ENCODE assay signal across 8 cellular contexts in the genomic region with DNA sequence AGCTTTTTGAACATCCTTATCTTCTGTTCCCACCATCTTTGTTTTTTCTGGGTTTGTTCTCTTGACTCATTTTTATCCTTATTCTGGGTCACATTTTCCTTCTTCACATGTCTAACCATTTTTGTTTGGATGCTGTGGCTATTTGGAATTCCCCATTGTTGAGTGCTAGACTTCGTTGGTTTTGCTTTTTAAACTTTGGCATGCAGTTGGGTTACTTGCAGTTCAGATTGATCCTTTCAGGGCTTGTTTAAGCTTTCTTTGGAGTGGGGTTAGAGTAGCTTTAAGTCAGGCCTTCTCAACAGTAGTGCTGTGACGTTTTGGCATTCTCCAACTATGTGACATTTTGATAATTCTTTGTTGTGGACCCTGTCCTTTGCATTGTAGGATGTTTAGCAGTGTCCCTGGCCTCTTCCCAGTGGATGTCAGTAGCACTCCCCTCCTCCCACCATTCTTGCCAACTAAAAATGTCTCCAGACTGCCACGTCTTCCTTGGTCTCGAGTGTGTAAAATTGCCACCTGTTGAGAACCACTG. TPM values are rescaled to one million over a fixed set of nuclear protein-coding genes. Genes with fewer than 3 reads are reported as not detected.
DNase-seq lines count a peak whose midpoint lies in the region; ATAC-seq and TF ChIP-seq lines count a peak whose summit lies in the region.

No MANE protein-coding gene starts in this region.

- no peaks in the 10 kb centered on the region for H4K20me1 ChIP-seq in smooth muscle cell (ENCODE audit: low read depth)

- peaks cover 28% of the 10 kb centered on the region for H3K4me1 Mint-ChIP-seq in activated CD4-positive, alpha-beta T cell treated with anti-CD3 and anti-CD28 coated beads, Interleukin-2, amount 10 ng/mL, durations not matched to agents 24 days and 14 days
- peaks cover 14% of the 10 kb centered on the region for H3K4me1 Mint-ChIP-seq in activated B cell treated with CpG ODN at 0.5 μM for 24 hours

- no peak overlapping the region for H3K9ac ChIP-seq in smooth muscle cell (ENCODE audit: low read depth)

- peak overlapping the region; percentile 26 for H3K27ac ChIP-seq in smooth muscle cell (ENCODE audit: low read depth)

- POLR2A ChIA-PET in activated B cell treated with CpG ODN at 0.5 μM for 24 hours (lab: Charles Lee), result no interaction called here

- 57% methylated on average over 4 of the region's 4 CpGs for WGBS in smooth muscle cell (ENCODE audit: low lambda C conversion rate)

- intact Hi-C loops in activated CD4-positive, alpha-beta T cell treated with anti-CD3 and anti-CD28 coated beads, Interleukin-2, amount 10 ng/mL, durations not matched to agents 24 days and 14 days (cut with micrococcal nuclease), result loop anchor here (10.0 kb wide), 1 partner anchor 583 kb away; no protein-coding TSS in a partner anchor
- intact Hi-C loops in activated B cell treated with CpG ODN at 0.5 μM for 24 hours (cut with micrococcal nuclease), result no loop called here

- DNase-seq in activated CD4-positive, alpha-beta T cell treated with anti-CD3 and anti-CD28 coated beads, Interleukin-2, amount 10 ng/mL, durations not matched to agents 24 days and 14 days, result no peak
- DNase-seq in activated CD4-positive, alpha-beta T cell treated with anti-CD3 and anti-CD28 coated beads for 48 hours, result no peak
- DNase-seq in activated B cell treated with CpG ODN at 0.5 μM for 24 hours (no peak), fibroblast of the aortic adventitia (ENCODE audit: low read depth) (peak; percentile 65), smooth muscle cell (lab: John Stamatoyannopoulos, UW; ENCODE audit: unreplicated experiment) (no peak), CD1c-positive myeloid dendritic cell (ENCODE audit: extremely low spot score) (no peak)
- DNase-seq in stimulated activated naive CD4-positive, alpha-beta T cell treated with Interleukin-2 at 50 U/mL for 16 hours (lab: John Stamatoyannopoulos, UW), result no peak

- H2AFZ ChIP-seq in smooth muscle cell (ENCODE audit: low read depth), result no peak overlapping the region

- CTCF ChIA-PET in activated B cell treated with CpG ODN at 0.5 μM for 24 hours (lab: Charles Lee), result interaction anchor here (0.8 to 17.1 kb wide), 2 partner anchors 21 to 71 kb away, joined by 3 to 321 read pairs; partner anchors contain the start of genes PRMT7 and SLC7A6

- H3F3A ChIP-seq in smooth muscle cell (ENCODE audit: low read depth), result no peaks in the 10 kb centered on the region

- ATAC-seq in activated B cell treated with CpG ODN at 0.5 μM for 24 hours (ENCODE audit: low read depth) (no peak), HG03025 (IDR thresholded peaks at IDR 0.05; ENCODE audit: low FRiP score, unreplicated experiment) (no peak)

- H3K4me2 ChIP-seq in smooth muscle cell, result no peak overlapping the region

- H3K4me3 ChIP-seq in fibroblast of the aortic adventitia (ENCODE audit: low read depth, low read length) (no peak overlapping the region), smooth muscle cell (no peak overlapping the region)

- H3K4me1 ChIP-seq in smooth muscle cell (ENCODE audit: low read depth), result no peaks in the 10 kb centered on the region

- H3K36me3 ChIP-seq in smooth muscle cell (ENCODE audit: low read depth), result peaks cover under 1% of the 10 kb centered on the region

- TF ChIP-seq CTCF in activated B cell treated with CpG ODN at 0.5 μM for 24 hours (IDR thresholded peaks at IDR 0.05) (no peak), fibroblast of the aortic adventitia (IDR thresholded peaks at IDR 0.05; ENCODE audit: insufficient read depth, low read length) (no peak), smooth muscle cell (IDR thresholded peaks at IDR 0.05; ENCODE audit: borderline replicate concordance, insufficient read depth, poor library complexity, severe bottlenecking) (no peak)

- peak overlapping the region; percentile 29 for H3K4me3 Mint-ChIP-seq in activated CD4-positive, alpha-beta T cell treated with anti-CD3 and anti-CD28 coated beads, Interleukin-2, amount 10 ng/mL, durations not matched to agents 24 days and 14 days
- no peak overlapping the region for H3K4me3 Mint-ChIP-seq in activated B cell treated with CpG ODN at 0.5 μM for 24 hours

- peak overlapping the region; percentile 67 for H3K27ac Mint-ChIP-seq in activated CD4-positive, alpha-beta T cell treated with anti-CD3 and anti-CD28 coated beads, Interleukin-2, amount 10 ng/mL, durations not matched to agents 24 days and 14 days
- peak overlapping the region; percentile 19 for H3K27ac Mint-ChIP-seq in activated B cell treated with CpG ODN at 0.5 μM for 24 hours

- H3K9me3 ChIP-seq in smooth muscle cell (replicated peaks; ENCODE audit: low read depth), result no peaks in the 10 kb centered on the region

- H3K27me3 Mint-ChIP-seq in activated CD4-positive, alpha-beta T cell treated with anti-CD3 and anti-CD28 coated beads, Interleukin-2, amount 10 ng/mL, durations not matched to agents 24 days and 14 days, result no peaks in the 10 kb centered on the region
- no peaks in the 10 kb centered on the region for H3K27me3 Mint-ChIP-seq in activated B cell treated with CpG ODN at 0.5 μM for 24 hours

- peaks cover 40% of the 10 kb centered on the region for H3K36me3 Mint-ChIP-seq in activated CD4-positive, alpha-beta T cell treated with anti-CD3 and anti-CD28 coated beads, Interleukin-2, amount 10 ng/mL, durations not matched to agents 24 days and 14 days (ENCODE audit: low read depth)
- H3K36me3 Mint-ChIP-seq in activated B cell treated with CpG ODN at 0.5 μM for 24 hours (ENCODE audit: low read depth), result peaks cover 34% of the 10 kb centered on the region

- no peaks in the 10 kb centered on the region for H3K79me2 ChIP-seq in smooth muscle cell (ENCODE audit: low read depth)

- no peaks in the 10 kb centered on the region for H3K9me3 Mint-ChIP-seq in activated CD4-positive, alpha-beta T cell treated with anti-CD3 and anti-CD28 coated beads, Interleukin-2, amount 10 ng/mL, durations not matched to agents 24 days and 14 days
- no peaks in the 10 kb centered on the region for H3K9me3 Mint-ChIP-seq in activated B cell treated with CpG ODN at 0.5 μM for 24 hours

- no peaks in the 10 kb centered on the region for H3K27me3 ChIP-seq in smooth muscle cell (ENCODE audit: low read depth)

RNA-seq across cellular contexts. Expression of gene PRMT7, which starts 21.1 kb away (rescaled TPM):
- 69.7 and 72.2 TPM in 2 replicates for total RNA-seq in activated CD4-positive, alpha-beta T cell treated with anti-CD3 and anti-CD28 coated beads, Interleukin-2, amount 10 ng/mL, durations not matched to agents 24 days and 14 days
- 41.8 and 50.3 TPM in 2 replicates for total RNA-seq in activated B cell treated with CpG ODN at 0.5 μM for 24 hours
- total RNA-seq in fibroblast of the aortic adventitia (ENCODE audit: low replicate concordance), result 36.9 and 42.1 TPM in 2 replicates
- total RNA-seq in smooth muscle cell, result 16.3 and 22.1 TPM in 2 replicates
- 19.7 and 25.4 TPM in 2 replicates for polyA plus RNA-seq in smooth muscle cell

RNA-seq across cellular contexts. Expression of gene SLC7A6OS, which starts 21.2 kb away (rescaled TPM):
- 22.3 and 27.1 TPM in 2 replicates for total RNA-seq in activated CD4-positive, alpha-beta T cell treated with anti-CD3 and anti-CD28 coated beads, Interleukin-2, amount 10 ng/mL, durations not matched to agents 24 days and 14 days
- 34.8 and 42.0 TPM in 2 replicates for total RNA-seq in activated B cell treated with CpG ODN at 0.5 μM for 24 hours
- 11.5 and 12.1 TPM in 2 replicates for total RNA-seq in fibroblast of the aortic adventitia (ENCODE audit: low replicate concordance)
- total RNA-seq in smooth muscle cell, result 8.3 and 9.6 TPM in 2 replicates
- 13.2 and 13.9 TPM in 2 replicates for polyA plus RNA-seq in smooth muscle cell
